Comparison of ENCODE assay signal across 8 cellular contexts in genomic region chr5:138503487-138504270, GRCh38. TPM values are rescaled to one million over a fixed set of nuclear protein-coding genes. Genes with fewer than 3 reads are reported as not detected.
A peak's percentile ranks its signal among the peaks of the same experiment; 100 is the strongest.
DNase-seq lines count a peak whose midpoint lies in the region; ATAC-seq, FAIRE-seq and TF ChIP-seq lines count a peak whose summit lies in the region.
"Had no signal": no experiment of that assay in that cellular context is flagged by ENCODE, and none has a peak within 500 bp of the region (broad histone marks: within the 10 kb centered on the region; RNA-seq: fewer than 3 reads in every experiment).

No MANE protein-coding gene starts in this region.

- H3K4me1 ChIP-seq in OCI-LY3 (ENCODE audit: low read length) (no peaks in the 10 kb centered on the region), smooth muscle cell (ENCODE audit: low read depth) (no peaks in the 10 kb centered on the region)

- H3K27me3 ChIP-seq in OCI-LY3 (ENCODE audit: low read depth, low read length) (no peaks in the 10 kb centered on the region), bronchial epithelial cell (ENCODE audit: control insufficient read depth, insufficient read depth, low read length) (no peaks in the 10 kb centered on the region), smooth muscle cell (ENCODE audit: low read depth) (no peaks in the 10 kb centered on the region)

- peaks cover 2 to 4% (median 3%) of the 10 kb centered on the region in 3 donors for H3K27me3 Mint-ChIP-seq in immature natural killer cell (ENCODE audit: low read depth in 3 of 3)
- H3K27me3 Mint-ChIP-seq: activated naive CD8-positive, alpha-beta T cell had no signal

- no peak overlapping the region for H3K27ac ChIP-seq in OCI-LY3 (ENCODE audit: low read length)
- H3K27ac ChIP-seq in smooth muscle cell (ENCODE audit: low read depth) = no peak overlapping the region

- peaks cover 16% of the 10 kb centered on the region for H3F3A ChIP-seq in smooth muscle cell (ENCODE audit: low read depth)

- H3K4me3 Mint-ChIP-seq in immature natural killer cell = no peak overlapping the region
- H3K4me3 Mint-ChIP-seq: activated naive CD8-positive, alpha-beta T cell had no signal

- H3K36me3 ChIP-seq in OCI-LY3 (replicated peaks; ENCODE audit: low read depth, low read length) (no peaks in the 10 kb centered on the region), bronchial epithelial cell (ENCODE audit: control insufficient read depth, insufficient read depth, low read length) (peaks cover 4% of the 10 kb centered on the region), smooth muscle cell (ENCODE audit: low read depth) (peaks cover 7% of the 10 kb centered on the region)

- TF ChIP-seq CTCF in OCI-LY3 (IDR thresholded peaks at IDR 0.05; ENCODE audit: low read depth, low read length) (peak; percentile 58), bronchial epithelial cell (IDR thresholded peaks at IDR 0.05; ENCODE audit: insufficient read depth, low read length, severe bottlenecking) (peak; percentile 74), smooth muscle cell (IDR thresholded peaks at IDR 0.05; ENCODE audit: borderline replicate concordance, insufficient read depth, poor library complexity, severe bottlenecking) (peak; percentile 54)

- H3K79me2 ChIP-seq in OCI-LY3 (ENCODE audit: low read length) (no peaks in the 10 kb centered on the region), smooth muscle cell (ENCODE audit: low read depth) (no peaks in the 10 kb centered on the region)

- H3K4me2 ChIP-seq in OCI-LY3 (ENCODE audit: low read length) = no peak overlapping the region
- no peak overlapping the region for H3K4me2 ChIP-seq in smooth muscle cell

- FAIRE-seq in bronchial epithelial cell (lab: Jason Lieb, UNC) = no peak

- H3K9me3 ChIP-seq in OCI-LY3 (ENCODE audit: insufficient read depth, low read length) = no peaks in the 10 kb centered on the region
- H3K9me3 ChIP-seq in smooth muscle cell (replicated peaks; ENCODE audit: low read depth) = no peaks in the 10 kb centered on the region

- H2AFZ ChIP-seq in OCI-LY3 (ENCODE audit: low read depth, low read length) = no peak overlapping the region
- H2AFZ ChIP-seq in smooth muscle cell (ENCODE audit: low read depth) = no peak overlapping the region

- ATAC-seq in GM18867 (IDR thresholded peaks at IDR 0.05; ENCODE audit: unreplicated experiment) = no peak

- DNase-seq in Daoy (ENCODE audit: low read depth) (peak; percentile 63), HT-29 (ENCODE audit: low spot score) (peak; percentile 70), bronchial epithelial cell (ENCODE audit: low read depth) (peak; percentile 76), immature natural killer cell (peak; percentile 53 to 58 (median 55)), smooth muscle cell (lab: John Stamatoyannopoulos, UW; ENCODE audit: unreplicated experiment) (no peak)

- peaks cover 0 to 13% (median 5%) of the 10 kb centered on the region in 3 donors for H3K36me3 Mint-ChIP-seq in immature natural killer cell
- H3K36me3 Mint-ChIP-seq: activated naive CD8-positive, alpha-beta T cell had no signal

- H3K9ac ChIP-seq in OCI-LY3 (ENCODE audit: low read length) = no peak overlapping the region
- H3K9ac ChIP-seq in smooth muscle cell (ENCODE audit: low read depth) = no peak overlapping the region

- H3K27ac Mint-ChIP-seq in immature natural killer cell = peak overlapping the region in 4 of 6 donors; percentile 13 to 70 (median 42)
- H3K27ac Mint-ChIP-seq: activated naive CD8-positive, alpha-beta T cell had no signal

- peaks cover 0 to 3% of the 10 kb centered on the region in 2 donors for H3K4me1 Mint-ChIP-seq in immature natural killer cell

- no peak overlapping the region for H3K4me3 ChIP-seq in OCI-LY3 (ENCODE audit: low read length)
- H3K4me3 ChIP-seq in bronchial epithelial cell (ENCODE audit: low read depth, low read length) = no peak overlapping the region
- H3K4me3 ChIP-seq in smooth muscle cell = no peak overlapping the region

- H3K9me3 Mint-ChIP-seq in immature natural killer cell = no peaks in the 10 kb centered on the region

- 36% methylated on average over 6 of the region's 6 CpGs for WGBS in smooth muscle cell (ENCODE audit: low lambda C conversion rate)

- H4K20me1 ChIP-seq in OCI-LY3 (ENCODE audit: insufficient read depth, low read length) (no peaks in the 10 kb centered on the region), smooth muscle cell (ENCODE audit: low read depth) (no peaks in the 10 kb centered on the region)

RNA-seq across cellular contexts. Expression of gene EGR1, which starts 38.4 kb away (rescaled TPM):
- 9.7 and 11.5 TPM in 2 replicates for total RNA-seq in Daoy (2014; rRNA removed; shearing (Covaris generic))
- 20.1 and 27.8 TPM in 2 replicates for total RNA-seq in HT-29 (2014; rRNA removed; shearing (Covaris generic))
- total RNA-seq in bronchial epithelial cell (6.1 and 9.0 TPM in 2 replicates), smooth muscle cell (205 and 250 TPM in 2 replicates)
- polyA plus RNA-seq in immature natural killer cell (under 1 TPM in 2 of 3 donors, not detected in 1; 0.52 to 0.99 TPM), smooth muscle cell (851 and 1,110 TPM in 2 replicates)

RNA-seq across cellular contexts. Expression of gene ETF1, which starts 39.4 kb away (rescaled TPM):
- 208 and 227 TPM in 2 replicates for total RNA-seq in Daoy (2014; rRNA removed; shearing (Covaris generic))
- total RNA-seq in HT-29 (2014; rRNA removed; shearing (Covaris generic)) = 75.0 and 81.0 TPM in 2 replicates
- total RNA-seq in bronchial epithelial cell (173 and 183 TPM in 2 replicates), smooth muscle cell (98.0 and 100 TPM in 2 replicates)
- polyA plus RNA-seq in immature natural killer cell (10 to 100 TPM; 30.0 to 38.2 (median 33.5) TPM), smooth muscle cell (44.0 and 48.7 TPM in 2 replicates)
